ENCODE assay signal across 20 cellular contexts in genomic region chr9:136059321-136059791, GRCh38. TPM values are rescaled to one million over a fixed set of nuclear protein-coding genes. Genes with fewer than 3 reads are reported as not detected.
A peak's percentile ranks its signal among the peaks of the same experiment; 100 is the strongest.
DNase-seq lines count a peak whose midpoint lies in the region; ATAC-seq, FAIRE-seq and TF ChIP-seq lines count a peak whose summit lies in the region.
"Had no signal": no experiment of that assay in that cellular context is flagged by ENCODE, and none has a peak within 500 bp of the region (broad histone marks: within the 10 kb centered on the region; RNA-seq: fewer than 3 reads in every experiment).

No MANE protein-coding gene starts in this region.

- no peak for FAIRE-seq in GM12891 (lab: Jason Lieb, UNC)
- no peak for FAIRE-seq in K562 (lab: Jason Lieb, UNC)
- FAIRE-seq: frontal cortex, urothelium cell line had no signal

- no peak for TF ChIP-seq EP300 in K562 (IDR thresholded peaks at IDR 0.05; ENCODE audit: low read length)

- peaks cover under 1% of the 10 kb centered on the region for H3F3A ChIP-seq in neural progenitor cell (ENCODE audit: low read depth)

- no peaks in the 10 kb centered on the region for H3K9me1 ChIP-seq in K562 (ENCODE audit: control insufficient read depth, insufficient read depth, low read length)

- no peak overlapping the region for H2AFZ ChIP-seq in K562 (ENCODE audit: low read depth, low read length)
- no peak overlapping the region for H2AFZ ChIP-seq in neural progenitor cell (replicated peaks)

- H3K9ac ChIP-seq in K562 (ENCODE audit: insufficient read depth in 1 of 2, low read depth in 2 of 2, low read length in 2 of 2) (peak overlapping the region in 1 of 2 experiments; percentile 81; a peak in 2 of 4 replicates), neural progenitor cell (no peak overlapping the region)

- H3K79me2 ChIP-seq in K562 (ENCODE audit: control insufficient read depth, insufficient read depth, low read length): peaks cover 80% of the 10 kb centered on the region
- H3K79me2 ChIP-seq in neural progenitor cell (ENCODE audit: low read depth): no peaks in the 10 kb centered on the region

- H3K4me2 ChIP-seq in K562 (ENCODE audit: insufficient read depth, low read length) (no peak overlapping the region), neural progenitor cell (no peak overlapping the region)

- peaks cover 2% of the 10 kb centered on the region for H3K27me3 Mint-ChIP-seq in neural progenitor cell (ENCODE audit: insufficient read depth, low read depth)
- H3K27me3 Mint-ChIP-seq: activated CD4-positive, alpha-beta T cell treated with anti-CD3 and anti-CD28 coated beads, Interleukin-2, amount 10 ng/mL, durations not matched to agents 24 days and 14 days had no signal

- H3K4me1 ChIP-seq in K562 (replicated peaks in 1 of 2; ENCODE audit: control insufficient read depth in 2 of 2, insufficient read depth in 2 of 2, low read length in 2 of 2) (peaks cover 0 to 64% of the 10 kb centered on the region in 2 experiments; a peak in 2 of 5 replicates), neural progenitor cell (peaks cover 20% of the 10 kb centered on the region)
- H3K4me1 ChIP-seq: Caco-2 had no signal

- no peak overlapping the region for H3K27ac Mint-ChIP-seq in neural progenitor cell
- H3K27ac Mint-ChIP-seq: activated CD4-positive, alpha-beta T cell treated with anti-CD3 and anti-CD28 coated beads, Interleukin-2, amount 10 ng/mL, durations not matched to agents 24 days and 14 days; activated naive CD4-positive, alpha-beta T cell treated with anti-CD3 and anti-CD28 coated beads, Interleukin-2, amount 50 U/mL, for 72 hours had no signal

- H3K36me3 ChIP-seq in K562 (ENCODE audit: control insufficient read depth, insufficient read depth, low read length): peaks cover 20% of the 10 kb centered on the region; the same call in 1 of the 3 replicates
- no peaks in the 10 kb centered on the region for H3K36me3 ChIP-seq in neural progenitor cell

- BruUV-seq in K562 (replicated peaks; lab: Mats Ljungman, UMichigan): no TSS peak

- no peaks in the 10 kb centered on the region for H3K9me3 Mint-ChIP-seq in neural progenitor cell
- H3K9me3 Mint-ChIP-seq: activated CD4-positive, alpha-beta T cell treated with anti-CD3 and anti-CD28 coated beads, Interleukin-2, amount 10 ng/mL, durations not matched to agents 24 days and 14 days; activated naive CD4-positive, alpha-beta T cell treated with anti-CD3 and anti-CD28 coated beads, Interleukin-2, amount 50 U/mL, for 72 hours had no signal

- H3K9me3 ChIP-seq in K562 (replicated peaks; ENCODE audit: control insufficient read depth, insufficient read depth, low read depth, low read length) (no peaks in the 10 kb centered on the region), neural progenitor cell (ENCODE audit: low read depth) (no peaks in the 10 kb centered on the region)
- H3K9me3 ChIP-seq: body of pancreas, Caco-2 had no signal

- 88% methylated on average over 12 of the region's 20 CpGs for WGBS in K562 (ENCODE audit: insufficient coverage, low coverage, missing lambda C conversion rate)

- ATAC-seq in K562 (no peak), GM21515 (IDR thresholded peaks at IDR 0.05; ENCODE audit: unreplicated experiment) (no peak), GM19351 (IDR thresholded peaks at IDR 0.05; ENCODE audit: unreplicated experiment) (no peak), HG02973 (IDR thresholded peaks at IDR 0.05; ENCODE audit: unreplicated experiment) (no peak)
- ATAC-seq: activated naive CD4-positive, alpha-beta T cell treated with anti-CD3 and anti-CD28 coated beads, Interleukin-2, amount 50 U/mL, for 72 hours; body of pancreas; left cardiac atrium had no signal

- TF ChIP-seq POLR2A in GM12891 (IDR thresholded peaks at IDR 0.05; ENCODE audit: low read depth, low read length) (no peak), K562 (conservative IDR thresholded peaks at IDR 0.05) (no peak)

- no peaks in the 10 kb centered on the region for H3K36me3 Mint-ChIP-seq in neural progenitor cell
- H3K36me3 Mint-ChIP-seq: activated naive CD4-positive, alpha-beta T cell treated with anti-CD3 and anti-CD28 coated beads, Interleukin-2, amount 50 U/mL, for 72 hours had no signal

- POLR2A ChIA-PET in K562 (lab: Yijun Ruan, JAX): interaction anchor here (0.9 to 1.0 kb wide), 2 partner anchors 42 to 67 kb away, joined by 3 to 4 read pairs; no protein-coding TSS in a partner anchor

- no peak overlapping the region for H3K27ac ChIP-seq in K562 (ENCODE audit: extremely low read depth, low read depth, low read length)
- no peak overlapping the region for H3K27ac ChIP-seq in neural progenitor cell
- H3K27ac ChIP-seq: body of pancreas had no signal

- in situ Hi-C loops in K562 (cut with MboI): no loop called here

- TF ChIP-seq RAD21 in K562 (CRISPR knock-in tag; conservative IDR thresholded peaks at IDR 0.05 in 1 of 2, IDR thresholded peaks at IDR 0.05 in 1 of 2): no peak

- DNase-seq in AG20443 (ENCODE audit: low spot score) (peak; percentile 8), GM12891 (ENCODE audit: insufficient read length, low spot score) (peak; percentile 17), K562 (ENCODE audit: extremely low read depth in 1 of 4, low spot score in 3 of 4) (no peak), neural progenitor cell (ENCODE audit: low spot score) (peak; percentile 46), foreskin fibroblast (no peak)
- DNase-seq: activated CD4-positive, alpha-beta T cell treated with anti-CD3 and anti-CD28 coated beads, Interleukin-2, amount 10 ng/mL, durations not matched to agents 24 days and 14 days; body of pancreas; cortex of kidney; left cardiac atrium; NCI-H1436 treated with DMSO at 0.1 percent for 48 hours; NCI-H2171 treated with DMSO at 0.1 percent for 48 hours; NCI-H82; nucleus accumbens had no signal

- H3K27me3 ChIP-seq in K562 (ENCODE audit: control insufficient read depth in 2 of 2, insufficient read depth in 2 of 2, low read length in 2 of 2) (no peaks in the 10 kb centered on the region), neural progenitor cell (no peaks in the 10 kb centered on the region)
- H3K27me3 ChIP-seq: body of pancreas had no signal

- intact Hi-C loops in K562 (cut with micrococcal nuclease): no loop called here

- peaks cover 24% of the 10 kb centered on the region for H3K4me1 Mint-ChIP-seq in neural progenitor cell
- H3K4me1 Mint-ChIP-seq: activated CD4-positive, alpha-beta T cell treated with anti-CD3 and anti-CD28 coated beads, Interleukin-2, amount 10 ng/mL, durations not matched to agents 24 days and 14 days had no signal

- CTCF ChIA-PET in K562 (lab: Yijun Ruan, JAX; ENCODE audit: low intra/inter-chr PET ratio): no interaction called here

- H4K20me1 ChIP-seq in K562 (replicated peaks; ENCODE audit: control insufficient read depth, insufficient read depth, low read length) (peaks cover 23% of the 10 kb centered on the region), neural progenitor cell (ENCODE audit: low read depth) (peaks cover 18% of the 10 kb centered on the region)

- H3K4me3 ChIP-seq in K562 (no peak overlapping the region), neural progenitor cell (no peak overlapping the region), foreskin fibroblast (ENCODE audit: low read depth in 1 of 2, low read length in 2 of 2) (no peak overlapping the region)
- H3K4me3 ChIP-seq: body of pancreas had no signal

- no peak overlapping the region for H3K4me3 Mint-ChIP-seq in neural progenitor cell
- H3K4me3 Mint-ChIP-seq: activated CD4-positive, alpha-beta T cell treated with anti-CD3 and anti-CD28 coated beads, Interleukin-2, amount 10 ng/mL, durations not matched to agents 24 days and 14 days had no signal

- TF ChIP-seq CTCF in K562 (IDR thresholded peaks at IDR 0.05 in 2 of 3, conservative IDR thresholded peaks at IDR 0.05 in 1 of 3; ENCODE audit: insufficient read depth in 2 of 3, low read depth in 1 of 3, low read length in 3 of 3): no peak
- no peak for TF ChIP-seq CTCF in neural progenitor cell (IDR thresholded peaks at IDR 0.05)
- TF ChIP-seq CTCF in foreskin fibroblast (IDR thresholded peaks at IDR 0.05; ENCODE audit: low read depth, low read length): no peak

RNA-seq across cellular contexts. Expression of gene NACC2, which starts 35.7 kb away (rescaled TPM):
- polyA plus RNA-seq in GM12891 (2012; ENCODE audit: low read depth, missing spikeins): 0.39 TPM
- 15.2 and 27.2 TPM in 2 replicates for total RNA-seq in K562 (2011; cell fraction: chromatin; rRNA removed; ENCODE audit: low replicate concordance)
- 17.0 and 18.7 TPM in 2 replicates for total RNA-seq in K562 (2011; cell fraction: nucleolus; rRNA removed)
- total RNA-seq in K562 (2011; cell fraction: nucleoplasm; rRNA removed): 10.7 and 13.6 TPM in 2 replicates
- total RNA-seq in K562 (2014; rRNA removed) (16.6 and 21.1 TPM in 2 replicates), K562 (2014; rRNA removed; fragmentation: Illumina TruSeq; extraction: Trizol) (4.4 and 4.8 TPM in 2 replicates), K562 (2015; rRNA removed; fragmentation: Illumina TruSeq; extraction: Trizol) (9.9 and 10.1 TPM in 2 replicates), K562 (2021) (22.2 and 25.1 TPM in 2 replicates), neural progenitor cell (ENCODE audit: low replicate concordance) (4.5 and 9.1 TPM in 2 replicates)
- polyA plus RNA-seq in K562 (2011; rRNA removed) (5.6 TPM in 2 replicates), K562 (2014; fragmentation: Illumina TruSeq; extraction: Trizol) (5.2 and 8.0 TPM in 2 replicates), K562 (2014; fragmentation: Nextera tagmentation; extraction: Ambion mirVana) (under 1 TPM; 0.70 to 0.73 TPM), K562 (2014; rRNA removed) (11.7 and 12.5 TPM in 2 replicates)
- 7.2 and 16.2 TPM in 2 replicates for polyA plus RNA-seq in K562 (2011; cell fraction: cytosol; rRNA removed)
- 14.6 and 26.1 TPM in 2 replicates for polyA plus RNA-seq in K562 (2011; cell fraction: nucleus; rRNA removed)
- 9.1 and 10.5 TPM in 2 replicates for polyA plus RNA-seq in K562 (2012)
- polyA minus RNA-seq in K562 (2011; rRNA and poly(A)+ RNA removed): 5.4 and 11.8 TPM in 2 replicates
- 12.6 and 13.9 TPM in 2 replicates for polyA minus RNA-seq in K562 (2011; cell fraction: cytosol; rRNA and poly(A)+ RNA removed)
- polyA minus RNA-seq in K562 (2011; cell fraction: nucleus; rRNA and poly(A)+ RNA removed): 5.9 and 6.5 TPM in 2 replicates

RNA-seq across cellular contexts. Expression of gene TMEM250, which starts 59.3 kb away (rescaled TPM):
- 7.7 TPM for polyA plus RNA-seq in GM12891 (2012; ENCODE audit: low read depth, missing spikeins)
- 9.3 and 37.6 TPM in 2 replicates for total RNA-seq in K562 (2011; cell fraction: chromatin; rRNA removed; ENCODE audit: low replicate concordance)
- total RNA-seq in K562 (2011; cell fraction: nucleolus; rRNA removed): 42.5 and 42.8 TPM in 2 replicates
- total RNA-seq in K562 (2011; cell fraction: nucleoplasm; rRNA removed): 19.5 and 20.3 TPM in 2 replicates
- total RNA-seq in K562 (2014; rRNA removed) (44.6 and 51.3 TPM in 2 replicates), K562 (2014; rRNA removed; fragmentation: Illumina TruSeq; extraction: Trizol) (6.2 and 6.7 TPM in 2 replicates), K562 (2015; rRNA removed; fragmentation: Illumina TruSeq; extraction: Trizol) (21.6 and 23.3 TPM in 2 replicates), K562 (2021) (40.6 and 43.1 TPM in 2 replicates), neural progenitor cell (ENCODE audit: low replicate concordance) (16.3 and 46.2 TPM in 2 replicates)
- polyA plus RNA-seq in K562 (2011; rRNA removed) (11.5 and 12.2 TPM in 2 replicates), K562 (2014; fragmentation: Illumina TruSeq; extraction: Trizol) (9.8 and 16.8 TPM in 2 replicates), K562 (2014; fragmentation: Nextera tagmentation; extraction: Ambion mirVana) (under 1 TPM; 0.32 to 0.64 TPM), K562 (2014; rRNA removed) (25.1 and 28.0 TPM in 2 replicates)
- 15.5 and 50.0 TPM in 2 replicates for polyA plus RNA-seq in K562 (2011; cell fraction: cytosol; rRNA removed)
- 27.4 and 47.1 TPM in 2 replicates for polyA plus RNA-seq in K562 (2011; cell fraction: nucleus; rRNA removed)
- 27.5 and 33.5 TPM in 2 replicates for polyA plus RNA-seq in K562 (2012)
- polyA minus RNA-seq in K562 (2011; rRNA and poly(A)+ RNA removed): 4.9 and 9.2 TPM in 2 replicates
- 18.4 and 21.8 TPM in 2 replicates for polyA minus RNA-seq in K562 (2011; cell fraction: cytosol; rRNA and poly(A)+ RNA removed)
- polyA minus RNA-seq in K562 (2011; cell fraction: nucleus; rRNA and poly(A)+ RNA removed): 18.7 and 25.0 TPM in 2 replicates

Comparison
In these comparisons a context has a peak if more than half of its experiments do, and no peak if none do; other contexts are left out.
1. DNase-seq: peak in AG20443 (single experiment), GM12891 (single experiment) and neural progenitor cell (single experiment); none in K562 (0 of 4) and foreskin fibroblast (0 of 2).